In genomic region chr11:30244255-30244654, GRCh38 we compare ENCODE assay signal across 18 cellular contexts. TPM values are rescaled to one million over a fixed set of nuclear protein-coding genes. Genes with fewer than 3 reads are reported as not detected.
DNase-seq lines count a peak whose midpoint lies in the region; ATAC-seq and TF ChIP-seq lines count a peak whose summit lies in the region.
"Had no signal": no experiment of that assay in that cellular context is flagged by ENCODE, and none has a peak within 500 bp of the region (broad histone marks: within the 10 kb centered on the region; RNA-seq: fewer than 3 reads in every experiment).

No MANE protein-coding gene starts in this region.

- ATAC-seq in PC-3 (no peak; the same call in 1 of the 2 replicates), omental fat pad (ENCODE audit: low FRiP score) (peak; percentile 95), left lung (no peak)
- ATAC-seq: left lobe of liver, T-cell had no signal

- TF ChIP-seq CTCF in PC-3 (conservative IDR thresholded peaks at IDR 0.05; ENCODE audit: low read depth, low read length) (no peak), epithelial cell of esophagus (IDR thresholded peaks at IDR 0.05; ENCODE audit: insufficient read depth, low read depth, low read length, missing control alignments) (no peak), omental fat pad (IDR thresholded peaks at IDR 0.05) (no peak), left lung (IDR thresholded peaks at IDR 0.05) (no peak), thyroid gland (IDR thresholded peaks at IDR 0.05) (no peak)

- H2AFZ ChIP-seq in PC-3 (ENCODE audit: low read length) = no peak overlapping the region

- POLR2A ChIA-PET in PC-3 (lab: Charles Lee; ENCODE audit: unreplicated experiment) = no interaction called here

- no peak overlapping the region for H3K4me3 ChIP-seq in PC-3 (ENCODE audit: low read length)
- H3K4me3 ChIP-seq in epithelial cell of esophagus (ENCODE audit: low read length) = no peak overlapping the region
- H3K4me3 ChIP-seq in left lung = no peak overlapping the region
- no peak overlapping the region for H3K4me3 ChIP-seq in thyroid gland (replicated peaks in 1 of 3)
- H3K4me3 ChIP-seq: coronary artery had no signal

- no TSS peak for BruUV-seq in PC-3 (replicated peaks; lab: Mats Ljungman, UMichigan)

- 32 to 56% methylated on average over 1 of the region's 1 CpG for WGBS in thyroid gland, 2 donors

- H3K27ac ChIP-seq in PC-3 (ENCODE audit: low read length) (no peak overlapping the region), left lung (no peak overlapping the region), thyroid gland (no peak overlapping the region)
- H3K27ac ChIP-seq: coronary artery, neutrophil had no signal

- intact Hi-C loops in PC-3 (cut with micrococcal nuclease) = no loop called here
- intact Hi-C loops in left lung (cut with DNase I) = no loop called here
- intact Hi-C loops in thyroid gland (cut with DNase I) = no loop called here

- in situ Hi-C loops in Caki2 (cut with HindIII; ENCODE audit: low pct_unique_long_range_greater_than_20kb, low sequenced_read_pairs) = no loop called here

- H3K9me2 ChIP-seq in PC-3 (replicated peaks; ENCODE audit: low read length) = no peaks in the 10 kb centered on the region

- no peak overlapping the region for H3K4me2 ChIP-seq in PC-3 (ENCODE audit: low read length)

- H3K36me3 ChIP-seq in PC-3 (ENCODE audit: low read depth, low read length) (no peaks in the 10 kb centered on the region), left lung (no peaks in the 10 kb centered on the region), thyroid gland (no peaks in the 10 kb centered on the region)
- H3K36me3 ChIP-seq: neutrophil had no signal

- DNase-seq in Caki2 (ENCODE audit: low read depth) (peak; percentile 3), PC-3 (peak; percentile 37), epithelial cell of esophagus (ENCODE audit: low read depth) (peak; percentile 70), omental fat pad (ENCODE audit: low spot score) (no peak), left lung (no peak), NCI-H1105 treated with DMSO at 0.1 percent for 48 hours (lab: John Stamatoyannopoulos, UW) (no peak), thyroid gland (no peak)
- no peak for DNase-seq in stimulated activated CD4-positive, alpha-beta T cell treated with anti-CD3 and anti-CD28 coated beads, Interleukin-2, amount 100 ng/mL, for 48 hours
- DNase-seq: activated CD4-positive, alpha-beta T cell treated with anti-CD3 and anti-CD28 coated beads, Interleukin-2, amount 50 U/mL, for 1 hour; activated gamma-delta T cell; CD4-positive, alpha-beta memory T cell; NCI-H187; NK-92 treated with Interleukin-12 subunit alpha and Interleukin-12 subunit beta, amount 100 ng/mL, for 24 hours; T-cell had no signal

- H3K79me2 ChIP-seq in PC-3 (ENCODE audit: low read length) = no peaks in the 10 kb centered on the region

- TF ChIP-seq POLR2A in thyroid gland (IDR thresholded peaks at IDR 0.05) = no peak

- H3K9me3 ChIP-seq in PC-3 (ENCODE audit: low read length) = no peaks in the 10 kb centered on the region
- H3K9me3 ChIP-seq in left lung = no peaks in the 10 kb centered on the region
- no peaks in the 10 kb centered on the region for H3K9me3 ChIP-seq in thyroid gland
- H3K9me3 ChIP-seq: neutrophil had no signal

- CTCF ChIA-PET in PC-3 (lab: Charles Lee) = no interaction called here

- no peaks in the 10 kb centered on the region for H4K20me1 ChIP-seq in PC-3 (ENCODE audit: low read length)

- no peak overlapping the region for H3K9ac ChIP-seq in PC-3 (ENCODE audit: low read length)

- H3K4me1 ChIP-seq in PC-3 (ENCODE audit: insufficient read depth, low read length) (no peaks in the 10 kb centered on the region), left lung (no peaks in the 10 kb centered on the region), thyroid gland (no peaks in the 10 kb centered on the region)

- no peaks in the 10 kb centered on the region for H3F3A ChIP-seq in PC-3 (ENCODE audit: low read length, unreplicated experiment)

- H3K27me3 ChIP-seq in PC-3 (ENCODE audit: low read length) (no peaks in the 10 kb centered on the region; the same call in 1 of the 2 replicates), left lung (no peaks in the 10 kb centered on the region), thyroid gland (no peaks in the 10 kb centered on the region)
- H3K27me3 ChIP-seq: neutrophil had no signal

RNA-seq across cellular contexts. Expression of gene FSHB, which starts 13.4 kb away (rescaled TPM):
- not detected in 2 replicates for total RNA-seq in Caki2 (2014; rRNA removed; shearing (Covaris generic); ENCODE audit: low replicate concordance)
- total RNA-seq in PC-3 (2014; rRNA removed) (not detected in 2 replicates), omental fat pad (not detected), left lung (not detected), thyroid gland (not detected)
- total RNA-seq: CD4-positive, alpha-beta memory T cell; glomerular endothelial cell; left lobe of liver; T-cell had no signal

Comparison
In these comparisons a context has a peak if more than half of its experiments do, and no peak if none do; other contexts are left out.
1. DNase-seq: peak in Caki2 (single experiment), PC-3 (single experiment) and epithelial cell of esophagus (single experiment); none in omental fat pad (single experiment), left lung (0 of 2), NCI-H1105 treated with DMSO at 0.1 percent for 48 hours (single experiment), stimulated activated CD4-positive, alpha-beta T cell treated with anti-CD3 and anti-CD28 coated beads, Interleukin-2, amount 100 ng/mL, for 48 hours (0 of 2) and thyroid gland (0 of 2).